Comparison of ENCODE assay signal across 17 cellular contexts in the genomic region with DNA sequence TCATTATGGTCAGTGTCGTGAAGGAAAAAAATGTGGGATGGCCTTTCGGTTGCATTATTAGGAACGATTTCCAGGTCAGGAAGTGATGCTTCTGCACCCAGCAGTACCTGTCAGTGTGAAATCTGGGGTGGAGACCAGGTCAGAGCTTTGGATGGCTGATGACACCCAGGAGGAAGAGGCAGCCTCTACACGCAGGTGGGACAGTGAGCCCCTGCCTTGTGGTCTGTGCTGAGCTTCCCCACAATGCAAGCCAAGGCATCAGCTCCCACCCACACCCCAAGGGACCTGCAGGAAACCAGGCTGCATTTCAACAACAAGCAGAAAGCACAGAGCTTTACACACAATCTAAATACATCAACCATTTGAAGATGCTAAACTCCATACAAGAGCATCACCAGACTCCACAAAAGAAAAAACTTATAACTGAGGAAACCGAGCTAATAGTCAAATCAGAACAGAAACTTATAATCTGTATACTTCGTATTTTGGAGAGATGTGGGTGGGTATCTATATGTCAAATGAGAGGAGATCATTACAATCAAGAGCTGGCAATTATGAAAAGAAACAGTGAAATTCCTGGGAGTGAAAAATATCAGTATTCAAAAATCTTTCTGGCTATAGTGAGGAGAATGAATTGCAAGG.
DNase-seq lines count a peak whose midpoint lies in the region; ATAC-seq, FAIRE-seq and TF ChIP-seq lines count a peak whose summit lies in the region.
"Had no signal": no experiment of that assay in that cellular context is flagged by ENCODE, and none has a peak within 500 bp of the region (broad histone marks: within the 10 kb centered on the region; RNA-seq: fewer than 3 reads in every experiment).

No MANE protein-coding gene starts in this region.

- no peak overlapping the region for H3K4me3 ChIP-seq in BLaER1
- no peak overlapping the region for H3K4me3 ChIP-seq in ascending aorta
- H3K4me3 ChIP-seq: sigmoid colon had no signal

- H3K27ac Mint-ChIP-seq in activated naive CD8-positive, alpha-beta T cell treated with anti-CD3 and anti-CD28 coated beads for 36 hours: peak overlapping the region; percentile 19
- H3K27ac Mint-ChIP-seq: type B pancreatic cell had no signal

- H3K36me3 ChIP-seq in BLaER1 (peaks cover 57% of the 10 kb centered on the region), ascending aorta (no peaks in the 10 kb centered on the region)
- H3K36me3 ChIP-seq: sigmoid colon had no signal

- no peaks in the 10 kb centered on the region for H3K36me3 Mint-ChIP-seq in activated naive CD8-positive, alpha-beta T cell treated with anti-CD3 and anti-CD28 coated beads for 36 hours
- H3K36me3 Mint-ChIP-seq: type B pancreatic cell had no signal

- peak overlapping the region; percentile 49 for H3K4me2 ChIP-seq in BLaER1

- no peaks in the 10 kb centered on the region for H3K27me3 Mint-ChIP-seq in activated naive CD8-positive, alpha-beta T cell treated with anti-CD3 and anti-CD28 coated beads for 36 hours

- H3K4me3 Mint-ChIP-seq in activated naive CD8-positive, alpha-beta T cell treated with anti-CD3 and anti-CD28 coated beads for 36 hours: no peak overlapping the region

- peaks cover 42% of the 10 kb centered on the region for H3K4me1 ChIP-seq in BLaER1
- H3K4me1 ChIP-seq in ascending aorta: no peaks in the 10 kb centered on the region

- ATAC-seq in GM18909 (IDR thresholded peaks at IDR 0.05; ENCODE audit: poor library complexity, unreplicated experiment): peak; percentile 52
- ATAC-seq in HG03097 (IDR thresholded peaks at IDR 0.05; ENCODE audit: low FRiP score, unreplicated experiment): peak; percentile 34

- intact Hi-C loops in ascending aorta (cut with DNase I): no loop called here

- DNase-seq in activated naive CD8-positive, alpha-beta T cell treated with anti-CD3 and anti-CD28 coated beads for 36 hours: no peak
- DNase-seq in frontal cortex (ENCODE audit: low spot score in 2 of 2): no peak
- DNase-seq in Kasumi-1 (lab: John Stamatoyannopoulos, UW): no peak
- DNase-seq in stimulated activated naive CD4-positive, alpha-beta T cell treated with Interleukin-2 at 50 U/mL for 16 hours (lab: John Stamatoyannopoulos, UW): no peak
- no peak for DNase-seq in ascending aorta (ENCODE audit: low spot score in 2 of 2)
- DNase-seq: activated CD4-positive, alpha-beta T cell treated with anti-CD3 and anti-CD28 coated beads, Interleukin-2, amount 50 U/mL, for 1 hour; KBM-7; NCI-H1105; nucleus accumbens; sigmoid colon; stimulated activated CD8-positive, alpha-beta memory T cell treated with anti-CD3 and anti-CD28 coated beads, Interleukin-4, amount 100 ng/mL, for 48 hours had no signal

- H3K9me3 ChIP-seq in BLaER1 (no peaks in the 10 kb centered on the region), ascending aorta (no peaks in the 10 kb centered on the region)
- H3K9me3 ChIP-seq: sigmoid colon had no signal

- H3K27ac ChIP-seq in BLaER1: peak overlapping the region; percentile 18; the same call in 1 of the 2 replicates
- H3K27ac ChIP-seq in ascending aorta: no peak overlapping the region
- H3K27ac ChIP-seq: sigmoid colon had no signal

- H4K20me1 ChIP-seq in BLaER1: peaks cover 8% of the 10 kb centered on the region; the same call in 1 of the 2 replicates

- no peak for TF ChIP-seq CTCF in ascending aorta (IDR thresholded peaks at IDR 0.05)

- H3K4me1 Mint-ChIP-seq in activated naive CD8-positive, alpha-beta T cell treated with anti-CD3 and anti-CD28 coated beads for 36 hours: peaks cover 13% of the 10 kb centered on the region

- no peak for FAIRE-seq in frontal cortex (lab: Jason Lieb, UNC)
- FAIRE-seq: D721Med, islet of Langerhans had no signal

- H3K27me3 ChIP-seq in BLaER1 (no peaks in the 10 kb centered on the region), ascending aorta (no peaks in the 10 kb centered on the region)
- H3K27me3 ChIP-seq: sigmoid colon had no signal

- H3K9me3 Mint-ChIP-seq in activated naive CD8-positive, alpha-beta T cell treated with anti-CD3 and anti-CD28 coated beads for 36 hours: no peaks in the 10 kb centered on the region
- H3K9me3 Mint-ChIP-seq: type B pancreatic cell had no signal

- peak overlapping the region; percentile 13; the same call in 1 of the 2 replicates for H3K9ac ChIP-seq in BLaER1
